In the genomic region with DNA sequence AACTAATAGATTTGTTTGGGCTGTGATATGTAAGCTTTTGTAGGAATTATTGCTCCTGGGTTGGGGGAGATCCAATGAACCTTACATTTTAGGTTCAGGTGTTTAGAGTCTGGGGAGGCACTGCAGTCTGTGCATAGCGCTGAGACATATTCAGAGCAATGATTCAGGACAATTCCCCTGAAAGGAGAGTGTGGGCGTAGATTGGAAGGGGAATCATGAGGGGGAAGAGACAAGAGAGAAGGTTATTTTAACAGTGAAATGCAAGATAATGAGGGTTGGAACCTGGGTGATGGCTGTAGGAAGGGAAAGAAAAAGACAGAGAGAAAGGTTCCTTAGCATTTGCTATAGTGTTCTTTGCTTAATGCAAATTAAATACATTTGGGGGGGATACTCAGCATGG, we compare ENCODE assay signal across 14 cellular contexts.
DNase-seq lines count a peak whose midpoint lies in the region; ATAC-seq and TF ChIP-seq lines count a peak whose summit lies in the region.
"Had no signal": no experiment of that assay in that cellular context is flagged by ENCODE, and none has a peak within 500 bp of the region (broad histone marks: within the 10 kb centered on the region; RNA-seq: fewer than 3 reads in every experiment).

No MANE protein-coding gene starts in this region.

- H3K4me1 Mint-ChIP-seq in WTC11, result peaks cover 13% of the 10 kb centered on the region; the same call in 1 of the 2 replicates
- H3K4me1 Mint-ChIP-seq: B cell, IgD-negative memory B cell had no signal

- H3K27me3 ChIP-seq in layer of hippocampus (ENCODE audit: control insufficient read depth, insufficient read depth, low read length), result no peaks in the 10 kb centered on the region
- H3K27me3 ChIP-seq: BLaER1 treated with 17β-estradiol and CSF1 and Interleukin-3, amounts not matched to agents 10 nM and 100 nM had no signal

- DNase-seq in WTC11 (ENCODE audit: low spot score) (no peak), caudate nucleus (lab: John Stamatoyannopoulos, UW) (peak in 21 of 61 donors; percentile 8 to 75 (median 26)), EL (no peak), HuH-7 (ENCODE audit: low spot score) (no peak)
- DNase-seq: Calu3; CD8-positive, alpha-beta T cell; DMS79 treated with DMSO at 0.1 percent for 48 hours had no signal

- no peak for ATAC-seq in WTC11
- ATAC-seq in HG03469 (IDR thresholded peaks at IDR 0.05; ENCODE audit: unreplicated experiment), result no peak
- ATAC-seq: CD8-positive, alpha-beta T cell; GM12878 had no signal

- CTCF ChIA-PET in WTC11 (lab: Charles Lee), result no interaction called here

- H3K27ac ChIP-seq in caudate nucleus (ENCODE audit: low read depth, low read length), result peak overlapping the region; percentile 93
- H3K27ac ChIP-seq in layer of hippocampus (ENCODE audit: low read depth, low read length), result peak overlapping the region; percentile 88
- H3K27ac ChIP-seq in temporal lobe (ENCODE audit: low read depth, low read length), result peak overlapping the region; percentile 98
- H3K27ac ChIP-seq: BLaER1 treated with 17β-estradiol and CSF1 and Interleukin-3, amounts not matched to agents 10 nM and 100 nM had no signal

- no peak for TF ChIP-seq CTCF in WTC11 (IDR thresholded peaks at IDR 0.05)

- H3K27ac Mint-ChIP-seq in WTC11, result 0 out of 2 replicates have a peak overlapping the region, but pooled peaks have one; percentile 0
- H3K27ac Mint-ChIP-seq: B cell; CD8-positive, alpha-beta T cell; IgD-negative memory B cell had no signal

- POLR2A ChIA-PET in WTC11 (lab: Charles Lee), result no interaction called here

- no peaks in the 10 kb centered on the region for H3K9me3 Mint-ChIP-seq in WTC11

- no peaks in the 10 kb centered on the region for H3K36me3 Mint-ChIP-seq in WTC11
- H3K36me3 Mint-ChIP-seq: CD8-positive, alpha-beta T cell; IgD-negative memory B cell had no signal

- no peaks in the 10 kb centered on the region for H3K27me3 Mint-ChIP-seq in WTC11 (ENCODE audit: low read depth)
- H3K27me3 Mint-ChIP-seq: B cell, IgD-negative memory B cell had no signal

- H3K4me3 Mint-ChIP-seq in WTC11, result no peak overlapping the region
- H3K4me3 Mint-ChIP-seq: B cell; CD8-positive, alpha-beta T cell; IgD-negative memory B cell had no signal

TF ChIP-seq in WTC11, 78 proteins besides CTCF, POLR2A, EP300 and RAD21:
- no peak for TF ChIP-seq SMAD3 (CRISPR knock-in tag; IDR thresholded peaks at IDR 0.05; ENCODE audit: borderline replicate concordance)
- TF ChIP-seq, protein P1, sequence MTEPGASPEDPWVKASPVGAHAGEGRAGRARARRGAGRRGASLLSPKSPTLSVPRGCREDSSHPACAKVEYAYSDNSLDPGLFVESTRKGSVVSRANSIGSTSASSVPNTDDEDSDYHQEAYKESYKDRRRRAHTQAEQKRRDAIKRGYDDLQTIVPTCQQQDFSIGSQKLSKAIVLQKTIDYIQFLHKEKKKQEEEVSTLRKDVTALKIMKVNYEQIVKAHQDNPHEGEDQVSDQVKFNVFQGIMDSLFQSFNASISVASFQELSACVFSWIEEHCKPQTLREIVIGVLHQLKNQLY (CRISPR knock-in tag; IDR thresholded peaks at IDR 0.05), result no peak
- TF ChIP-seq, protein P2, sequence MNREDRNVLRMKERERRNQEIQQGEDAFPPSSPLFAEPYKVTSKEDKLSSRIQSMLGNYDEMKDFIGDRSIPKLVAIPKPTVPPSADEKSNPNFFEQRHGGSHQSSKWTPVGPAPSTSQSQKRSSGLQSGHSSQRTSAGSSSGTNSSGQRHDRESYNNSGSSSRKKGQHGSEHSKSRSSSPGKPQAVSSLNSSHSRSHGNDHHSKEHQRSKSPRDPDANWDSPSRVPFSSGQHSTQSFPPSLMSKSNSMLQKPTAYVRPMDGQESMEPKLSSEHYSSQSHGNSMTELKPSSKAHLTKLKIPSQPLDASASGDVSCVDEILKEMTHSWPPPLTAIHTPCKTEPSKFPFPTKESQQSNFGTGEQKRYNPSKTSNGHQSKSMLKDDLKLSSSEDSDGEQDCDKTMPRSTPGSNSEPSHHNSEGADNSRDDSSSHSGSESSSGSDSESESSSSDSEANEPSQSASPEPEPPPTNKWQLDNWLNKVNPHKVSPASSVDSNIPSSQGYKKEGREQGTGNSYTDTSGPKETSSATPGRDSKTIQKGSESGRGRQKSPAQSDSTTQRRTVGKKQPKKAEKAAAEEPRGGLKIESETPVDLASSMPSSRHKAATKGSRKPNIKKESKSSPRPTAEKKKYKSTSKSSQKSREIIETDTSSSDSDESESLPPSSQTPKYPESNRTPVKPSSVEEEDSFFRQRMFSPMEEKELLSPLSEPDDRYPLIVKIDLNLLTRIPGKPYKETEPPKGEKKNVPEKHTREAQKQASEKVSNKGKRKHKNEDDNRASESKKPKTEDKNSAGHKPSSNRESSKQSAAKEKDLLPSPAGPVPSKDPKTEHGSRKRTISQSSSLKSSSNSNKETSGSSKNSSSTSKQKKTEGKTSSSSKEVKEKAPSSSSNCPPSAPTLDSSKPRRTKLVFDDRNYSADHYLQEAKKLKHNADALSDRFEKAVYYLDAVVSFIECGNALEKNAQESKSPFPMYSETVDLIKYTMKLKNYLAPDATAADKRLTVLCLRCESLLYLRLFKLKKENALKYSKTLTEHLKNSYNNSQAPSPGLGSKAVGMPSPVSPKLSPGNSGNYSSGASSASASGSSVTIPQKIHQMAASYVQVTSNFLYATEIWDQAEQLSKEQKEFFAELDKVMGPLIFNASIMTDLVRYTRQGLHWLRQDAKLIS (CRISPR knock-in tag; IDR thresholded peaks at IDR 0.05; ENCODE audit: borderline replicate concordance), result no peak
- no peak for TF ChIP-seq NR1H2 (CRISPR knock-in tag; IDR thresholded peaks at IDR 0.05)
- TF ChIP-seq GABPB1 (CRISPR knock-in tag; IDR thresholded peaks at IDR 0.05), result no peak
- TF ChIP-seq HMGA2 (CRISPR knock-in tag; IDR thresholded peaks at IDR 0.05), result no peak
- no peak for TF ChIP-seq ESRRA (CRISPR knock-in tag; IDR thresholded peaks at IDR 0.05; ENCODE audit: borderline replicate concordance)
- no peak for TF ChIP-seq TEAD1 (CRISPR knock-in tag; IDR thresholded peaks at IDR 0.05)
- TF ChIP-seq, protein P3, sequence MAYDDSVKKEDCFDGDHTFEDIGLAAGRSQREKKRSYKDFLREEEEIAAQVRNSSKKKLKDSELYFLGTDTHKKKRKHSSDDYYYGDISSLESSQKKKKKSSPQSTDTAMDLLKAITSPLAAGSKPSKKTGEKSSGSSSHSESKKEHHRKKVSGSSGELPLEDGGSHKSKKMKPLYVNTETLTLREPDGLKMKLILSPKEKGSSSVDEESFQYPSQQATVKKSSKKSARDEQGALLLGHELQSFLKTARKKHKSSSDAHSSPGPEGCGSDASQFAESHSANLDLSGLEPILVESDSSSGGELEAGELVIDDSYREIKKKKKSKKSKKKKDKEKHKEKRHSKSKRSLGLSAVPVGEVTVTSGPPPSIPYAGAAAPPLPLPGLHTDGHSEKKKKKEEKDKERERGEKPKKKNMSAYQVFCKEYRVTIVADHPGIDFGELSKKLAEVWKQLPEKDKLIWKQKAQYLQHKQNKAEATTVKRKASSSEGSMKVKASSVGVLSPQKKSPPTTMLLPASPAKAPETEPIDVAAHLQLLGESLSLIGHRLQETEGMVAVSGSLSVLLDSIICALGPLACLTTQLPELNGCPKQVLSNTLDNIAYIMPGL (CRISPR knock-in tag; IDR thresholded peaks at IDR 0.05), result no peak
- TF ChIP-seq SP1 (CRISPR knock-in tag; conservative IDR thresholded peaks at IDR 0.05), result no peak
